ENCODE assay signal across 9 cellular contexts in the genomic region with DNA sequence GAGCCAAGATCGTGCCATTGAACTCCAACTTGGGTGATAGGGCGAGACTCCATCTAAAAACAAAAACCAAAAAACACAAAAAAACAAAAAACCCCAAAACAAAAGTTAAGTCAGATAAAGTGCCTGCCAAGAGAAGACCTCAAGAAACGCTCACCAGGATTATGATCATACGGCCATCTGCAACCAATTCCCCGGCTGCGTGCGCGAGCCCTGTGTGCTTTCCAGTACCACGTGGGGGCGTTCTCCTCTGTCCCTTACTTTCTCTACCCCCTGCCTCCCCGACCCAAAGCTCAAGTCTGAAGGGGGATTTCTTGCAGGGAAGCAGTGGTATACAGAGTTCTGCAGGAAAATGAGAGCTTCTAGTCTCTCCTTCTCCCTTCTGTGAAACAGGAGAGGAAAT. TPM values are rescaled to one million over a fixed set of nuclear protein-coding genes. Genes with fewer than 3 reads are reported as not detected.
DNase-seq lines count a peak whose midpoint lies in the region; ATAC-seq and TF ChIP-seq lines count a peak whose summit lies in the region.
"Had no signal": no experiment of that assay in that cellular context is flagged by ENCODE, and none has a peak within 500 bp of the region (broad histone marks: within the 10 kb centered on the region; RNA-seq: fewer than 3 reads in every experiment).

No MANE protein-coding gene starts in this region.

- TF ChIP-seq RAD21 in IMR-90 (IDR thresholded peaks at IDR 0.05; ENCODE audit: low read length): peak; percentile 49

- no peak overlapping the region for H2AK9ac ChIP-seq in IMR-90 (replicated peaks; ENCODE audit: low read depth, low read length, poor library complexity)

- H3K9me3 Mint-ChIP-seq in CD14-positive monocyte: no peaks in the 10 kb centered on the region

- H2AK5ac ChIP-seq in IMR-90 (ENCODE audit: low read depth, low read length): no peak overlapping the region

- H2BK5ac ChIP-seq in IMR-90 (ENCODE audit: low read depth, low read length, poor library complexity, severe bottlenecking): no peak overlapping the region

- no peak overlapping the region for H3K27ac Mint-ChIP-seq in CD14-positive monocyte

- H2BK20ac ChIP-seq in IMR-90 (ENCODE audit: low read depth, low read length): no peak overlapping the region

- H3K27me3 ChIP-seq in IMR-90 (ENCODE audit: control insufficient read depth, insufficient read depth, low read length): peaks cover 25% of the 10 kb centered on the region
- H3K27me3 ChIP-seq in right lobe of liver: peaks cover 0 to 14% of the 10 kb centered on the region in 2 donors
- no peaks in the 10 kb centered on the region for H3K27me3 ChIP-seq in aorta (ENCODE audit: control insufficient read depth in 1 of 2, insufficient read depth in 2 of 2, low read length in 1 of 2)

- no peak overlapping the region for H3K18ac ChIP-seq in IMR-90 (ENCODE audit: low read depth, low read length)

- no peak overlapping the region for H2AFZ ChIP-seq in IMR-90 (replicated peaks; ENCODE audit: low read length, poor library complexity)

- peaks cover 12% of the 10 kb centered on the region; the same call in 1 of the 2 replicates for H3K9me1 ChIP-seq in IMR-90 (ENCODE audit: insufficient read depth, low read length)

- H3K36me3 ChIP-seq in IMR-90 (ENCODE audit: control insufficient read depth, insufficient read depth, low read length): no peaks in the 10 kb centered on the region
- H3K36me3 ChIP-seq in right lobe of liver: no peaks in the 10 kb centered on the region
- no peaks in the 10 kb centered on the region for H3K36me3 ChIP-seq in aorta (ENCODE audit: control insufficient read depth in 1 of 2, insufficient read depth in 2 of 2, low read length in 1 of 2)

- no peak for TF ChIP-seq POLR2A in IMR-90 (IDR thresholded peaks at IDR 0.05; ENCODE audit: low read depth, low read length)
- no peak for TF ChIP-seq POLR2A in right lobe of liver (IDR thresholded peaks at IDR 0.05)

- H3K79me1 ChIP-seq in IMR-90 (ENCODE audit: low read depth in 1 of 2, low read length in 2 of 2): no peaks in the 10 kb centered on the region

- peak; percentile 42; the same call in 1 of the 2 replicates for ATAC-seq in IMR-90 (ENCODE audit: low read depth)
- ATAC-seq in right lobe of liver: no peak
- no peak for ATAC-seq in aorta (ENCODE audit: low FRiP score)

- dilution Hi-C loops in IMR-90 (cut with HindIII; ENCODE audit: low sequenced_read_pairs, unreplicated experiment): no loop called here

- no peak overlapping the region for H3K56ac ChIP-seq in IMR-90 (ENCODE audit: extremely low read depth, insufficient read depth, low read length)

- H3K4me3 Mint-ChIP-seq in CD14-positive monocyte: no peak overlapping the region

- H4K5ac ChIP-seq in IMR-90 (ENCODE audit: low read depth, low read length): no peak overlapping the region

- peaks cover 15% of the 10 kb centered on the region for H4K20me1 ChIP-seq in IMR-90 (ENCODE audit: insufficient read depth, low read length)

- H3K4me1 Mint-ChIP-seq in CD14-positive monocyte: peaks cover 3% of the 10 kb centered on the region

- no peak overlapping the region for H4K91ac ChIP-seq in IMR-90 (ENCODE audit: insufficient read depth, low read depth, low read length)

- no peak overlapping the region for H2BK15ac ChIP-seq in IMR-90 (ENCODE audit: low read depth, low read length)

- no peak overlapping the region for H3K4ac ChIP-seq in IMR-90 (ENCODE audit: low read depth, low read length)

- no peaks in the 10 kb centered on the region for H3K9me3 ChIP-seq in IMR-90 (ENCODE audit: control insufficient read depth, insufficient read depth, low read length)
- no peaks in the 10 kb centered on the region for H3K9me3 ChIP-seq in right lobe of liver
- H3K9me3 ChIP-seq in aorta (ENCODE audit: control insufficient read depth, low read length): no peaks in the 10 kb centered on the region

- no TSS peak for BruUV-seq in IMR-90 (replicated peaks; lab: Mats Ljungman, UMichigan)

- in situ Hi-C loops in IMR-90 (cut with MboI; ENCODE audit: low sequenced_read_pairs): no loop called here

- H2BK120ac ChIP-seq in IMR-90 (ENCODE audit: low read depth, low read length): no peak overlapping the region

- H3K23ac ChIP-seq in IMR-90 (ENCODE audit: low read depth, low read length): no peak overlapping the region

- POLR2A ChIA-PET in IMR-90 (lab: Charles Lee; ENCODE audit: unreplicated experiment): no interaction called here

- H3K14ac ChIP-seq in IMR-90 (replicated peaks; ENCODE audit: low read depth, low read length): no peak overlapping the region

- no peak overlapping the region for H3K9ac ChIP-seq in IMR-90 (ENCODE audit: low read depth, low read length)

- CTCF ChIA-PET in IMR-90 (lab: Yijun Ruan, JAX): interaction anchor here (0.7 to 1.5 kb wide), 4 partner anchors 8 to 494 kb away, joined by 3 to 7 read pairs (median 3); no protein-coding TSS in a partner anchor

- intact Hi-C loops in IMR-90 (cut with micrococcal nuclease): no loop called here
- intact Hi-C loops in right lobe of liver (cut with DNase I): no loop called here
- intact Hi-C loops in aorta (cut with DNase I): no loop called here
- intact Hi-C loops in CD14-positive monocyte (cut with micrococcal nuclease): no loop called here

- peaks cover 18 to 42% (median 39%) of the 10 kb centered on the region in 3 donors for H3K27me3 Mint-ChIP-seq in CD14-positive monocyte (ENCODE audit: low read depth in 3 of 3)

- DNase-seq in DMS53 (lab: John Stamatoyannopoulos, UW) (peak; percentile 44), DMS53 treated with DMSO at 0.1 percent for 48 hours (lab: John Stamatoyannopoulos, UW; ENCODE audit: unreplicated experiment) (no peak), IMR-90 (peak; percentile 32), right lobe of liver (no peak), aorta (no peak), NOMO-1 (lab: John Stamatoyannopoulos, UW; ENCODE audit: unreplicated experiment in 2 of 2) (no peak), CD14-positive monocyte (ENCODE audit: low spot score) (no peak)

- no peak overlapping the region for H3K4me3 ChIP-seq in IMR-90 (ENCODE audit: insufficient read depth, low read depth, low read length)
- H3K4me3 ChIP-seq in WI38 (ENCODE audit: low read depth, low read length): no peak overlapping the region
- no peak overlapping the region for H3K4me3 ChIP-seq in right lobe of liver
- no peak overlapping the region for H3K4me3 ChIP-seq in aorta (ENCODE audit: low read length in 2 of 2)

- WGBS in IMR-90 (ENCODE audit: extremely low coverage in 2 of 2, insufficient read length in 1 of 2), 2 experiments: no CpG with 5 or more reads among the region's 11 CpGs
- 19% methylated on average over 11 of the region's 11 CpGs for WGBS in right lobe of liver (ENCODE audit: insufficient coverage, low coverage, low lambda C conversion rate, missing lambda C conversion rate)
- WGBS in aorta, 2 donors: 16 to 19% methylated on average over 11 of the region's 11 CpGs

- no peaks in the 10 kb centered on the region for H3K36me3 Mint-ChIP-seq in CD14-positive monocyte

- H3K4me2 ChIP-seq in IMR-90 (ENCODE audit: low read depth, low read length): no peak overlapping the region

- H3K4me1 ChIP-seq in IMR-90 (ENCODE audit: control insufficient read depth, insufficient read depth, low read length): peaks cover 3% of the 10 kb centered on the region; the same call in 1 of the 2 replicates
- H3K4me1 ChIP-seq in right lobe of liver: no peaks in the 10 kb centered on the region
- H3K4me1 ChIP-seq in aorta (ENCODE audit: control insufficient read depth in 1 of 2, insufficient read depth in 2 of 2, low read length in 2 of 2): no peaks in the 10 kb centered on the region

- H3K27ac ChIP-seq in IMR-90 (ENCODE audit: insufficient read depth, low read length) (no peak overlapping the region), right lobe of liver (no peak overlapping the region), aorta (ENCODE audit: low read depth in 1 of 2, low read length in 2 of 2) (no peak overlapping the region)

- no peak overlapping the region for H4K8ac ChIP-seq in IMR-90 (ENCODE audit: low read depth in 2 of 2, low read length in 2 of 2)

- TF ChIP-seq CTCF in IMR-90 (conservative IDR thresholded peaks at IDR 0.05; ENCODE audit: low read depth, low read length) (peak; percentile 55), WI38 (IDR thresholded peaks at IDR 0.05; ENCODE audit: low read depth, low read length) (peak; percentile 30; the same call in 1 of the 2 replicates), right lobe of liver (IDR thresholded peaks at IDR 0.05) (peak in 3 of 4 donors; percentile 6 to 20 (median 8)), CD14-positive monocyte (IDR thresholded peaks at IDR 0.05) (no peak)

TF ChIP-seq in IMR-90, 13 proteins besides CTCF, POLR2A, EP300 and RAD21 (continues in another document):
- TF ChIP-seq FOS (IDR thresholded peaks at IDR 0.05; ENCODE audit: low read depth, low read length) (no peak), SMC3 (IDR thresholded peaks at IDR 0.05; ENCODE audit: low read depth, low read length) (peak; percentile 59)

RNA-seq across cellular contexts. Expression of a gene that starts 10.5 kb away (rescaled TPM):
- 33.0 and 33.6 TPM in 2 replicates for total RNA-seq in IMR-90 (2012; rRNA removed)
- polyA plus RNA-seq in IMR-90 (2012; rRNA removed): 95.4 and 117 TPM in 2 replicates
- 117 and 206 TPM in 2 replicates for polyA plus RNA-seq in IMR-90 (2012; cell fraction: cytosol; rRNA removed)
- 65.7 and 74.5 TPM in 2 replicates for polyA plus RNA-seq in IMR-90 (2012; cell fraction: nucleus; rRNA removed; ENCODE audit: low replicate concordance)
- 100 to 1,000 TPM in 2 of 6 experiments, 10 to 100 TPM in 4; 31.0 to 104 (median 32.8) TPM for total RNA-seq in right lobe of liver
- total RNA-seq in aorta: 10 to 100 TPM; 50.4 to 51.8 TPM
- 100 to 1,000 TPM; 159 to 160 TPM for polyA plus RNA-seq in aorta
- 100 to 1,000 TPM in 1 of 2 donors, 10 to 100 TPM in 1; 73.5 to 106 TPM for polyA plus RNA-seq in CD14-positive monocyte

RNA-seq across cellular contexts. Expression of a gene that starts 22.7 kb away (rescaled TPM):
- total RNA-seq in IMR-90 (2012; rRNA removed) (136 and 148 TPM in 2 replicates), right lobe of liver (100 to 1,000 TPM; 114 to 187 (median 157) TPM), aorta (100 to 1,000 TPM; 305 to 381 TPM)
- polyA plus RNA-seq in IMR-90 (2012; rRNA removed) (662 and 949 TPM in 2 replicates), aorta (100 to 1,000 TPM; 515 to 759 TPM), CD14-positive monocyte (10 to 100 TPM; 55.1 to 59.0 TPM)
- 533 and 881 TPM in 2 replicates for polyA plus RNA-seq in IMR-90 (2012; cell fraction: cytosol; rRNA removed)
- 1,013 and 1,510 TPM in 2 replicates for polyA plus RNA-seq in IMR-90 (2012; cell fraction: nucleus; rRNA removed; ENCODE audit: low replicate concordance)

RNA-seq across cellular contexts. Expression of a gene that starts 27.5 kb away (rescaled TPM):
- total RNA-seq in IMR-90 (2012; rRNA removed): under 0.01 TPM in 1 of 2 replicates, not detected in the other
- 0.01 and 0.02 TPM in 2 replicates for polyA plus RNA-seq in IMR-90 (2012; rRNA removed)
- 0.01 TPM in 2 replicates for polyA plus RNA-seq in IMR-90 (2012; cell fraction: cytosol; rRNA removed)
- polyA plus RNA-seq in IMR-90 (2012; cell fraction: nucleus; rRNA removed; ENCODE audit: low replicate concordance): 0.03 and 0.05 TPM in 2 replicates
- total RNA-seq in right lobe of liver: under 1 TPM in 1 of 6 experiments, not detected in 5; 0.06 TPM
- under 1 TPM; 0.16 to 0.33 TPM for total RNA-seq in aorta
- not detected for polyA plus RNA-seq in aorta
- polyA plus RNA-seq in CD14-positive monocyte: not detected
- total RNA-seq: skeletal muscle tissue had no signal

RNA-seq across cellular contexts. Expression of a gene that starts 41.0 kb away (rescaled TPM):
- total RNA-seq in IMR-90 (2012; rRNA removed): 9.7 and 12.2 TPM in 2 replicates
- polyA plus RNA-seq in IMR-90 (2012; rRNA removed): 15.0 and 16.9 TPM in 2 replicates
- polyA plus RNA-seq in IMR-90 (2012; cell fraction: cytosol; rRNA removed): 9.7 and 13.5 TPM in 2 replicates
- 8.6 and 12.3 TPM in 2 replicates for polyA plus RNA-seq in IMR-90 (2012; cell fraction: nucleus; rRNA removed; ENCODE audit: low replicate concordance)
- 10 to 100 TPM; 17.4 to 24.4 (median 21.5) TPM for total RNA-seq in right lobe of liver
- 10 to 100 TPM; 15.5 to 20.1 TPM for total RNA-seq in aorta
- polyA plus RNA-seq in aorta: 1 to 10 TPM; 8.0 to 8.3 TPM
- 10 to 100 TPM; 13.3 to 14.0 TPM for polyA plus RNA-seq in CD14-positive monocyte

Comparison
In these comparisons a context has a peak if more than half of its experiments do, and no peak if none do; other contexts are left out.
1. DNase-seq: peak in DMS53 (single experiment) and IMR-90 (single experiment); none in DMS53 treated with DMSO at 0.1 percent for 48 hours (single experiment), right lobe of liver (0 of 3), aorta (0 of 2), NOMO-1 (0 of 2) and CD14-positive monocyte (single experiment).